Comparison of ENCODE assay signal across 8 cellular contexts in genomic region chr11:119206512-119207299, GRCh38. TPM values are rescaled to one million over a fixed set of nuclear protein-coding genes. Genes with fewer than 3 reads are reported as not detected.
DNase-seq lines count a peak whose midpoint lies in the region; ATAC-seq and TF ChIP-seq lines count a peak whose summit lies in the region.

No MANE protein-coding gene starts in this region.

- H3K27me3 ChIP-seq in endodermal cell (ENCODE audit: control insufficient read depth, insufficient read depth, low read length, poor library complexity, severe bottlenecking) = no peaks in the 10 kb centered on the region

- peak overlapping the region; percentile 94 for H3K27ac ChIP-seq in endodermal cell (ENCODE audit: low read depth, low read length)

- H3K27me3 Mint-ChIP-seq in CD14-positive monocyte (ENCODE audit: low read depth in 3 of 3) (no peaks in the 10 kb centered on the region), endodermal cell (ENCODE audit: insufficient read depth) (no peaks in the 10 kb centered on the region)
- H3K27me3 Mint-ChIP-seq in activated CD8-positive, alpha-beta T cell treated with anti-CD3 and anti-CD28 coated beads for 36 hours = no peaks in the 10 kb centered on the region

- H3K9me3 Mint-ChIP-seq in CD14-positive monocyte (no peaks in the 10 kb centered on the region), endodermal cell (no peaks in the 10 kb centered on the region)
- no peaks in the 10 kb centered on the region for H3K9me3 Mint-ChIP-seq in activated CD8-positive, alpha-beta T cell treated with anti-CD3 and anti-CD28 coated beads for 36 hours

- TF ChIP-seq CTCF in CD14-positive monocyte (IDR thresholded peaks at IDR 0.05) (no peak), endodermal cell (conservative IDR thresholded peaks at IDR 0.05) (no peak)
- TF ChIP-seq CTCF in activated CD8-positive, alpha-beta T cell treated with anti-CD3 and anti-CD28 coated beads for 36 hours (IDR thresholded peaks at IDR 0.05) = no peak

- no peaks in the 10 kb centered on the region for H3K36me3 ChIP-seq in endodermal cell (ENCODE audit: control insufficient read depth, insufficient read depth, low read length)

- peak; percentile 14 for ATAC-seq in GM21381 (IDR thresholded peaks at IDR 0.05; ENCODE audit: unreplicated experiment)
- ATAC-seq in activated CD8-positive, alpha-beta T cell treated with anti-CD3 and anti-CD28 coated beads for 36 hours = peak; percentile 41

- DNase-seq in CD14-positive monocyte (ENCODE audit: low spot score) = no peak
- peak; percentile 48 for DNase-seq in KG1 (lab: John Stamatoyannopoulos, UW)
- DNase-seq in activated CD8-positive, alpha-beta T cell treated with anti-CD3 and anti-CD28 coated beads for 36 hours = peak; percentile 73
- no peak for DNase-seq in endodermal cell
- DNase-seq in mucosa of gallbladder (ENCODE audit: low spot score) = peak; percentile 25
- peak; percentile 15 to 19 for DNase-seq in stimulated activated CD8-positive, alpha-beta memory T cell treated with anti-CD3 and anti-CD28 coated beads, Interleukin-4, amount 100 ng/mL, for 1 hour (ENCODE audit: low read depth in 2 of 2, low spot score in 1 of 2)
- no peak for DNase-seq in NCI-H187 (lab: John Stamatoyannopoulos, UW)

- H3K36me3 Mint-ChIP-seq in CD14-positive monocyte = peaks cover 0 to 3% of the 10 kb centered on the region in 2 donors
- H3K36me3 Mint-ChIP-seq in activated CD8-positive, alpha-beta T cell treated with anti-CD3 and anti-CD28 coated beads for 36 hours (ENCODE audit: low read depth) = peaks cover 3% of the 10 kb centered on the region
- H3K36me3 Mint-ChIP-seq in endodermal cell (ENCODE audit: low read depth) = no peaks in the 10 kb centered on the region

- peaks cover 2% of the 10 kb centered on the region for H3K4me1 ChIP-seq in endodermal cell (ENCODE audit: control insufficient read depth, insufficient read depth, low read length)

- H3K4me3 Mint-ChIP-seq in CD14-positive monocyte (peak overlapping the region; percentile 97 to 99), endodermal cell (peak overlapping the region; percentile 96)
- H3K4me3 Mint-ChIP-seq in activated CD8-positive, alpha-beta T cell treated with anti-CD3 and anti-CD28 coated beads for 36 hours = peak overlapping the region; percentile 90

- H3K9ac ChIP-seq in endodermal cell (ENCODE audit: extremely low read depth, low read length, poor library complexity, severe bottlenecking) = peak overlapping the region; percentile 57

- no peaks in the 10 kb centered on the region for H3K9me3 ChIP-seq in endodermal cell (ENCODE audit: control insufficient read depth, low read length)

- 0 to 3% methylated on average over 8 to 25 of the region's 40 CpGs for WGBS in endodermal cell (ENCODE audit: insufficient coverage in 1 of 2, insufficient read length in 1 of 2), 2 experiments

- POLR2A ChIA-PET in activated CD8-positive, alpha-beta T cell treated with anti-CD3 and anti-CD28 coated beads for 36 hours (lab: Charles Lee) = interaction anchor here (0.8 to 2.7 kb wide), 12 partner anchors 10 to 116 kb away, joined by 3 to 15 read pairs (median 4); partner anchors contain the start of gene NLRX1

- H3K4me3 ChIP-seq in endodermal cell (ENCODE audit: low read length) = peak overlapping the region; percentile 88

- H3K27ac Mint-ChIP-seq in CD14-positive monocyte = peak overlapping the region; percentile 92 to 97 (median 95)
- H3K27ac Mint-ChIP-seq in activated CD8-positive, alpha-beta T cell treated with anti-CD3 and anti-CD28 coated beads for 36 hours = peak overlapping the region; percentile 89
- H3K27ac Mint-ChIP-seq in endodermal cell = peak overlapping the region; percentile 92

- CTCF ChIA-PET in activated CD8-positive, alpha-beta T cell treated with anti-CD3 and anti-CD28 coated beads for 36 hours (lab: Charles Lee) = interaction anchor here (0.6 to 5.6 kb wide), 33 partner anchors 9 to 149 kb away, joined by 3 to 53 read pairs (median 6); partner anchors contain the start of genes C2CD2L, NLRX1 and VPS11

- intact Hi-C loops in CD14-positive monocyte (cut with micrococcal nuclease) = no loop called here
- intact Hi-C loops in activated CD8-positive, alpha-beta T cell treated with anti-CD3 and anti-CD28 coated beads for 36 hours (cut with micrococcal nuclease) = loop anchor here (2.0 to 10.0 kb wide), 2 partner anchors 56 to 118 kb away; no protein-coding TSS in a partner anchor

- H3K4me1 Mint-ChIP-seq in CD14-positive monocyte (peaks cover 45% of the 10 kb centered on the region), endodermal cell (peaks cover 28% of the 10 kb centered on the region)
- peaks cover 25% of the 10 kb centered on the region for H3K4me1 Mint-ChIP-seq in activated CD8-positive, alpha-beta T cell treated with anti-CD3 and anti-CD28 coated beads for 36 hours (ENCODE audit: low read depth)

RNA-seq across cellular contexts. Expression of gene CBL, which starts 0.6 kb away (rescaled TPM):
- 10 to 100 TPM in 1 of 2 donors, 1 to 10 TPM in 1; 7.6 to 24.0 TPM for polyA plus RNA-seq in CD14-positive monocyte
- total RNA-seq in activated CD8-positive, alpha-beta T cell treated with anti-CD3 and anti-CD28 coated beads for 36 hours = 10 to 100 TPM; 27.0 to 27.5 TPM
- total RNA-seq in endodermal cell = 10 to 100 TPM; 40.3 to 52.7 TPM
- polyA plus RNA-seq in endodermal cell (2013, experiment 1 of 2) = 25.1 TPM
- polyA plus RNA-seq in endodermal cell (2013, experiment 2 of 2) = 24.6 TPM
- total RNA-seq in mucosa of gallbladder = 15.6 TPM

RNA-seq across cellular contexts. Expression of gene NHERF4, which starts 21.4 kb away (rescaled TPM):
- under 1 TPM in 1 of 2 donors, not detected in 1; 0.09 TPM for polyA plus RNA-seq in CD14-positive monocyte
- total RNA-seq in activated CD8-positive, alpha-beta T cell treated with anti-CD3 and anti-CD28 coated beads for 36 hours = under 1 TPM; 0.29 to 0.32 TPM
- under 1 TPM; 0.11 to 0.97 TPM for total RNA-seq in endodermal cell
- not detected for polyA plus RNA-seq in endodermal cell (2013, experiment 1 of 2)
- polyA plus RNA-seq in endodermal cell (2013, experiment 2 of 2) = 0.17 TPM
- 107 TPM for total RNA-seq in mucosa of gallbladder

RNA-seq across cellular contexts. Expression of gene NLRX1, which starts 38.2 kb away (rescaled TPM):
- 10 to 100 TPM; 14.2 to 15.5 TPM for polyA plus RNA-seq in CD14-positive monocyte
- total RNA-seq in activated CD8-positive, alpha-beta T cell treated with anti-CD3 and anti-CD28 coated beads for 36 hours = 10 to 100 TPM; 20.1 to 21.3 TPM
- 10 to 100 TPM; 21.8 to 29.6 TPM for total RNA-seq in endodermal cell
- polyA plus RNA-seq in endodermal cell (2013, experiment 1 of 2) = 11.7 TPM
- 9.7 TPM for polyA plus RNA-seq in endodermal cell (2013, experiment 2 of 2)
- total RNA-seq in mucosa of gallbladder = 24.6 TPM

RNA-seq across cellular contexts. Expression of gene ABCG4, which starts 57.9 kb away (rescaled TPM):
- polyA plus RNA-seq in CD14-positive monocyte = not detected
- total RNA-seq in activated CD8-positive, alpha-beta T cell treated with anti-CD3 and anti-CD28 coated beads for 36 hours = not detected
- 1 to 10 TPM; 1.5 to 1.8 TPM for total RNA-seq in endodermal cell
- 1.0 TPM for polyA plus RNA-seq in endodermal cell (2013, experiment 1 of 2)
- 0.83 TPM for polyA plus RNA-seq in endodermal cell (2013, experiment 2 of 2)
- 0.17 TPM for total RNA-seq in mucosa of gallbladder

Comparison
In these comparisons a context has a peak if more than half of its experiments do, and no peak if none do; other contexts are left out.
1. DNase-seq: peak in KG1 (single experiment), activated CD8-positive, alpha-beta T cell treated with anti-CD3 and anti-CD28 coated beads for 36 hours (single experiment), mucosa of gallbladder (single experiment) and stimulated activated CD8-positive, alpha-beta memory T cell treated with anti-CD3 and anti-CD28 coated beads, Interleukin-4, amount 100 ng/mL, for 1 hour (2 of 2); none in CD14-positive monocyte (single experiment), endodermal cell (single experiment) and NCI-H187 (0 of 2).
2. RNA of gene NHERF4, which starts 21.4 kb away (total RNA-seq): 107 TPM in mucosa of gallbladder (single experiment); 0.11 to 0.97 TPM in endodermal cell and 0.29 to 0.32 TPM in activated CD8-positive, alpha-beta T cell treated with anti-CD3 and anti-CD28 coated beads for 36 hours; every median in the first group is over 10 times any median in the second.
3. Peak in every context shown above with its lines, with median percentiles within 50 percentile points of each other: H3K27ac Mint-ChIP-seq and H3K4me3 Mint-ChIP-seq.